In genomic region chr13:70960841-70961443, GRCh38 we compare ENCODE assay signal across 8 cellular contexts.
DNase-seq lines count a peak whose midpoint lies in the region; ATAC-seq, FAIRE-seq and TF ChIP-seq lines count a peak whose summit lies in the region.

No MANE protein-coding gene starts in this region.

- no peaks in the 10 kb centered on the region for H4K20me1 ChIP-seq in neural cell (ENCODE audit: insufficient read depth)

- no peaks in the 10 kb centered on the region for H3K27me3 ChIP-seq in neural cell (ENCODE audit: insufficient read depth, low read depth, low read length)

- H3K27ac ChIP-seq in neural cell (ENCODE audit: low read length), result peak overlapping the region; percentile 88

- H3K4me3 ChIP-seq in neural cell (ENCODE audit: low read length), result no peak overlapping the region

- H3K79me2 ChIP-seq in neural cell (replicated peaks; ENCODE audit: insufficient read depth, low read length), result no peaks in the 10 kb centered on the region

- no peak overlapping the region for H3K9ac ChIP-seq in neural cell (ENCODE audit: low read length)

- H3K36me3 Mint-ChIP-seq in activated T-helper 17 cell treated with anti-CD3 and anti-CD28 coated beads, Interleukin-2, amount 50 U/mL, for 72 hours (ENCODE audit: low read depth), result no peaks in the 10 kb centered on the region

- TF ChIP-seq CTCF in neural cell (IDR thresholded peaks at IDR 0.05; ENCODE audit: poor library complexity, severe bottlenecking), result peak; percentile 72

- peak; percentile 75 for ATAC-seq in GM18867 (IDR thresholded peaks at IDR 0.05; ENCODE audit: unreplicated experiment)
- no peak for ATAC-seq in activated T-helper 17 cell treated with anti-CD3 and anti-CD28 coated beads, Interleukin-2, amount 50 U/mL, for 72 hours (replicated peaks)

- H3K4me1 Mint-ChIP-seq in activated T-helper 17 cell treated with anti-CD3 and anti-CD28 coated beads, Interleukin-2, amount 50 U/mL, for 72 hours, result no peaks in the 10 kb centered on the region

- no peaks in the 10 kb centered on the region for H3K9me2 ChIP-seq in neural cell (ENCODE audit: insufficient read depth, low read length)

- peaks cover 5% of the 10 kb centered on the region for H3F3A ChIP-seq in neural cell (ENCODE audit: insufficient read depth, low read length, poor library complexity, severe bottlenecking)

- no peak overlapping the region for H2AFZ ChIP-seq in neural cell (ENCODE audit: low read depth, low read length)

- no peak overlapping the region for H3K4me3 Mint-ChIP-seq in activated T-helper 17 cell treated with anti-CD3 and anti-CD28 coated beads, Interleukin-2, amount 50 U/mL, for 72 hours

- peak; percentile 73 for DNase-seq in NCI-H2171 treated with DMSO at 0.1 percent for 48 hours (lab: John Stamatoyannopoulos, UW)
- DNase-seq in cerebellar cortex (ENCODE audit: low spot score), result peak; percentile 38
- no peak for DNase-seq in HTR-8/SVneo (ENCODE audit: insufficient read length, low spot score)
- no peak for DNase-seq in NCI-H82 treated with DMSO at 0.1 percent for 48 hours (lab: John Stamatoyannopoulos, UW; ENCODE audit: unreplicated experiment)

- H3K9me3 Mint-ChIP-seq in activated T-helper 17 cell treated with anti-CD3 and anti-CD28 coated beads, Interleukin-2, amount 50 U/mL, for 72 hours, result no peaks in the 10 kb centered on the region

- TF ChIP-seq EP300 in neural cell (conservative IDR thresholded peaks at IDR 0.05; ENCODE audit: poor library complexity, severe bottlenecking), result no peak

- H3K4me2 ChIP-seq in neural cell (ENCODE audit: low read length), result no peak overlapping the region

- no peak overlapping the region for H3K27ac Mint-ChIP-seq in activated T-helper 17 cell treated with anti-CD3 and anti-CD28 coated beads, Interleukin-2, amount 50 U/mL, for 72 hours

- peak; percentile 95 for FAIRE-seq in A204.1 (lab: Jason Lieb, UNC)
- FAIRE-seq in HTR-8/SVneo (lab: Jason Lieb, UNC), result no peak

- no peaks in the 10 kb centered on the region for H3K27me3 Mint-ChIP-seq in activated T-helper 17 cell treated with anti-CD3 and anti-CD28 coated beads, Interleukin-2, amount 50 U/mL, for 72 hours

- TF ChIP-seq RAD21 in neural cell (conservative IDR thresholded peaks at IDR 0.05), result peak; percentile 78

- no peaks in the 10 kb centered on the region for H3K36me3 ChIP-seq in neural cell (ENCODE audit: insufficient read depth, low read length)

- H3K9me3 ChIP-seq in neural cell (ENCODE audit: low read length), result no peaks in the 10 kb centered on the region

TF ChIP-seq in neural cell, 6 proteins besides CTCF, POLR2A, EP300 and RAD21:
- TF ChIP-seq REST (IDR thresholded peaks at IDR 0.05; ENCODE audit: borderline replicate concordance) (no peak), SMC3 (conservative IDR thresholded peaks at IDR 0.05; ENCODE audit: poor library complexity) (peak; percentile 65)

Comparison
In these comparisons a context has a peak if more than half of its experiments do, and no peak if none do; other contexts are left out.
1. DNase-seq: peak in NCI-H2171 treated with DMSO at 0.1 percent for 48 hours (single experiment) and cerebellar cortex (single experiment); none in HTR-8/SVneo (single experiment) and NCI-H82 treated with DMSO at 0.1 percent for 48 hours (single experiment).